In the genomic region with DNA sequence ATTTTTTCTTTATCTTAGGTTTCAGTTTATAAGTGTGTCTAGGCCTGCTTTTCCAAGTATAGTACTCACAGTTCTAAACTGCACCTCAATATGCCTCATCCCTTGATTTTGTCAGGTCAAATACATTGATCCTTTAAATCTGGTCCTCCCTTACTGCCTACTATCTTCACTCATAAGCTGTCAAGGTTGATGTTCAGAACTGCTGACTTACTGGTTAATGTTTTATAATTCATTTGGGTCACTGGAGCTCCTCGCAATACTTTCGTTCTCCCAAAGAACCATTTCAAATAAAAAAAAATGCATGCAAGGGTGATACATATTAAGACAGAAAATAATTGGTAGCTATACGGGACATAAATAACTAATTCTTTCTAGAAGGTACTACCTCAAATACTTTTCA, we compare ENCODE assay signal across 25 cellular contexts. TPM values are rescaled to one million over a fixed set of nuclear protein-coding genes. Genes with fewer than 3 reads are reported as not detected.
DNase-seq lines count a peak whose midpoint lies in the region; ATAC-seq, FAIRE-seq and TF ChIP-seq lines count a peak whose summit lies in the region.
"Had no signal": no experiment of that assay in that cellular context is flagged by ENCODE, and none has a peak within 500 bp of the region (broad histone marks: within the 10 kb centered on the region; RNA-seq: fewer than 3 reads in every experiment).

No MANE protein-coding gene starts in this region.

- H4K12ac ChIP-seq in trophoblast cell (ENCODE audit: low read depth, low read length), result no peak overlapping the region

- H3K23ac ChIP-seq in trophoblast cell (ENCODE audit: low read length), result no peak overlapping the region

- TF ChIP-seq RAD21 in K562 (CRISPR knock-in tag; conservative IDR thresholded peaks at IDR 0.05 in 1 of 2, IDR thresholded peaks at IDR 0.05 in 1 of 2), result no peak

- no peak overlapping the region for H2BK5ac ChIP-seq in trophoblast cell (ENCODE audit: low read depth, low read length, poor library complexity)

- H2AFZ ChIP-seq in GM23338 (no peak overlapping the region), K562 (ENCODE audit: low read depth, low read length) (no peak overlapping the region), trophoblast cell (ENCODE audit: insufficient read depth, low read length, poor library complexity) (no peak overlapping the region)
- H2AFZ ChIP-seq: GM23248 had no signal

- H3K4me3 Mint-ChIP-seq in GM23338, result no peak overlapping the region
- H3K4me3 Mint-ChIP-seq: CD14-positive monocyte; CD4-positive, alpha-beta T cell; CD8-positive, alpha-beta memory T cell; H9 had no signal

- peak; percentile 15 for FAIRE-seq in K562 (lab: Jason Lieb, UNC)
- FAIRE-seq: A549, D721Med, GM12878, GM19239 had no signal

- H4K91ac ChIP-seq in trophoblast cell (ENCODE audit: low read depth, low read length), result no peak overlapping the region

- no peak overlapping the region for H2BK12ac ChIP-seq in trophoblast cell (ENCODE audit: low read length)

- H3K79me2 ChIP-seq in GM23338 (replicated peaks; ENCODE audit: insufficient read depth) (no peaks in the 10 kb centered on the region), K562 (ENCODE audit: control insufficient read depth, insufficient read depth, low read length) (no peaks in the 10 kb centered on the region), trophoblast cell (ENCODE audit: control insufficient read depth, insufficient read depth, low read length, poor library complexity) (no peaks in the 10 kb centered on the region)

- WGBS in K562 (ENCODE audit: insufficient coverage, low coverage, missing lambda C conversion rate), result 60% methylated on average over 3 of the region's 3 CpGs
- WGBS in trophoblast cell (ENCODE audit: extremely low coverage, insufficient coverage, insufficient read length), result no CpG with 5 or more reads among the region's 3 CpGs

- H3F3A ChIP-seq in GM23338 (replicated peaks; ENCODE audit: low read depth), result no peaks in the 10 kb centered on the region

- CTCF ChIA-PET in K562 (lab: Yijun Ruan, JAX; ENCODE audit: low intra/inter-chr PET ratio), result no interaction called here

- H3K9me1 ChIP-seq in K562 (ENCODE audit: control insufficient read depth, insufficient read depth, low read length), result no peaks in the 10 kb centered on the region

- H3K9ac ChIP-seq in K562 (ENCODE audit: insufficient read depth in 1 of 2, low read depth in 2 of 2, low read length in 2 of 2) (no peak overlapping the region), trophoblast cell (ENCODE audit: low read length) (no peak overlapping the region)
- H3K9ac ChIP-seq: BLaER1 treated with 17β-estradiol and CSF1 and Interleukin-3, amounts not matched to agents 10 nM and 100 nM; GM23248 had no signal

- TF ChIP-seq CTCF in GM23338 (conservative IDR thresholded peaks at IDR 0.05; ENCODE audit: low read depth in 2 of 2) (no peak), K562 (IDR thresholded peaks at IDR 0.05 in 2 of 3, conservative IDR thresholded peaks at IDR 0.05 in 1 of 3; ENCODE audit: insufficient read depth in 2 of 3, low read depth in 1 of 3, low read length in 3 of 3) (no peak)

- TF ChIP-seq EP300 in K562 (IDR thresholded peaks at IDR 0.05; ENCODE audit: low read length), result no peak

- H3K4me1 ChIP-seq in GM23338 (ENCODE audit: insufficient read depth) (no peaks in the 10 kb centered on the region), K562 (replicated peaks in 1 of 2; ENCODE audit: control insufficient read depth in 2 of 2, insufficient read depth in 2 of 2, low read length in 2 of 2) (no peaks in the 10 kb centered on the region), trophoblast cell (ENCODE audit: control insufficient read depth in 1 of 2, insufficient read depth in 2 of 2, low read length in 2 of 2) (no peaks in the 10 kb centered on the region)
- H3K4me1 ChIP-seq: A549; BE2C; BLaER1 treated with 17β-estradiol and CSF1 and Interleukin-3, amounts not matched to agents 10 nM and 100 nM had no signal

- H3K4me3 ChIP-seq in GM23338 (no peak overlapping the region), K562 (no peak overlapping the region), trophoblast cell (ENCODE audit: low read depth, low read length) (no peak overlapping the region)
- H3K4me3 ChIP-seq: A549; BLaER1 treated with 17β-estradiol and CSF1 and Interleukin-3, amounts not matched to agents 10 nM and 100 nM; GM12878; GM23248 had no signal

- no peaks in the 10 kb centered on the region for H3K36me3 Mint-ChIP-seq in GM23338 (ENCODE audit: low read depth)

- no peaks in the 10 kb centered on the region for H4K20me1 ChIP-seq in GM23338 (replicated peaks; ENCODE audit: insufficient read depth)
- no peaks in the 10 kb centered on the region for H4K20me1 ChIP-seq in K562 (replicated peaks; ENCODE audit: control insufficient read depth, insufficient read depth, low read length)
- H4K20me1 ChIP-seq: BLaER1 treated with 17β-estradiol and CSF1 and Interleukin-3, amounts not matched to agents 10 nM and 100 nM had no signal

- no peak for TF ChIP-seq POLR2A in K562 (conservative IDR thresholded peaks at IDR 0.05)

- H3K4ac ChIP-seq in trophoblast cell (ENCODE audit: low read depth, low read length), result no peak overlapping the region

- H3K79me1 ChIP-seq in trophoblast cell (ENCODE audit: low read length), result no peaks in the 10 kb centered on the region

- H3K27me3 Mint-ChIP-seq in GM23338 (ENCODE audit: insufficient read depth, low read depth, poor library complexity), result peaks cover 5% of the 10 kb centered on the region
- H3K27me3 Mint-ChIP-seq: CD4-positive, alpha-beta T cell; CD8-positive, alpha-beta memory T cell had no signal

- H3K9me3 Mint-ChIP-seq in GM23338, result no peaks in the 10 kb centered on the region
- H3K9me3 Mint-ChIP-seq: CD4-positive, alpha-beta T cell; H9 had no signal

- no peak overlapping the region for H2AK5ac ChIP-seq in trophoblast cell (ENCODE audit: low read length)

- H3K9me3 ChIP-seq in K562 (replicated peaks; ENCODE audit: control insufficient read depth, insufficient read depth, low read depth, low read length), result no peaks in the 10 kb centered on the region
- no peaks in the 10 kb centered on the region for H3K9me3 ChIP-seq in trophoblast cell (ENCODE audit: insufficient read depth, low read depth, low read length)
- H3K9me3 ChIP-seq: A549, BE2C had no signal

- no TSS peak for BruUV-seq in K562 (replicated peaks; lab: Mats Ljungman, UMichigan)

- H3K14ac ChIP-seq in trophoblast cell (ENCODE audit: low read length), result no peak overlapping the region

- no peaks in the 10 kb centered on the region for H3K4me1 Mint-ChIP-seq in GM23338
- H3K4me1 Mint-ChIP-seq: CD14-positive monocyte; CD8-positive, alpha-beta memory T cell; H9 had no signal

- in situ Hi-C loops in K562 (cut with MboI), result no loop called here

- no peak overlapping the region for H4K8ac ChIP-seq in trophoblast cell (ENCODE audit: low read depth, low read length)

- intact Hi-C loops in K562 (cut with micrococcal nuclease), result no loop called here

- no peak overlapping the region for H3K18ac ChIP-seq in trophoblast cell (ENCODE audit: low read length)

- POLR2A ChIA-PET in K562 (lab: Yijun Ruan, JAX), result no interaction called here

- peak overlapping the region; percentile 31; the same call in 1 of the 2 replicates for H3K27ac Mint-ChIP-seq in GM23338
- H3K27ac Mint-ChIP-seq: CD14-positive monocyte; CD4-positive, alpha-beta T cell; CD8-positive, alpha-beta memory T cell; H9 had no signal

- ATAC-seq in GM23338 (no peak), K562 (no peak), left lobe of liver (peak; percentile 98)
- ATAC-seq: A549, GM12878, HCT116 had no signal

- H2BK120ac ChIP-seq in trophoblast cell (ENCODE audit: insufficient read depth, low read length, poor library complexity), result no peak overlapping the region

- no peaks in the 10 kb centered on the region for H3K27me3 ChIP-seq in GM23338 (ENCODE audit: insufficient read depth)
- H3K27me3 ChIP-seq in K562 (ENCODE audit: control insufficient read depth in 2 of 2, insufficient read depth in 2 of 2, low read length in 2 of 2), result no peaks in the 10 kb centered on the region
- no peaks in the 10 kb centered on the region for H3K27me3 ChIP-seq in trophoblast cell (ENCODE audit: insufficient read depth, low read length)
- H3K27me3 ChIP-seq: BE2C; BLaER1 treated with 17β-estradiol and CSF1 and Interleukin-3, amounts not matched to agents 10 nM and 100 nM had no signal

- H3K27ac ChIP-seq in GM23338 (ENCODE audit: low read depth) (no peak overlapping the region), K562 (ENCODE audit: extremely low read depth, low read depth, low read length) (no peak overlapping the region), trophoblast cell (ENCODE audit: low read depth, low read length) (no peak overlapping the region)
- H3K27ac ChIP-seq: A549; BLaER1 treated with 17β-estradiol and CSF1 and Interleukin-3, amounts not matched to agents 10 nM and 100 nM; GM23248 had no signal

- no peak overlapping the region for H3K4me2 ChIP-seq in GM23338
- H3K4me2 ChIP-seq in K562 (ENCODE audit: insufficient read depth, low read length), result no peak overlapping the region
- no peak overlapping the region for H3K4me2 ChIP-seq in trophoblast cell (ENCODE audit: low read length)
- H3K4me2 ChIP-seq: A549; BLaER1 treated with 17β-estradiol and CSF1 and Interleukin-3, amounts not matched to agents 10 nM and 100 nM had no signal

- H3K9me2 ChIP-seq in GM23338 (ENCODE audit: insufficient read depth), result no peaks in the 10 kb centered on the region

- H3K36me3 ChIP-seq in GM23338 (ENCODE audit: insufficient read depth) (no peaks in the 10 kb centered on the region), K562 (ENCODE audit: control insufficient read depth, insufficient read depth, low read length) (no peaks in the 10 kb centered on the region), trophoblast cell (ENCODE audit: control insufficient read depth in 1 of 2, insufficient read depth in 2 of 2, low read length in 2 of 2) (no peaks in the 10 kb centered on the region)
- H3K36me3 ChIP-seq: BE2C; BLaER1 treated with 17β-estradiol and CSF1 and Interleukin-3, amounts not matched to agents 10 nM and 100 nM had no signal

- DNase-seq in GM23338 (ENCODE audit: low spot score) (no peak), K562 (ENCODE audit: extremely low read depth in 1 of 4, low spot score in 3 of 4) (no peak), left lobe of liver (ENCODE audit: low spot score) (no peak), trophoblast cell (no peak), activated T-cell treated with anti-CD3 and anti-CD28 coated beads for 4 hours (no peak), ureter (ENCODE audit: low spot score) (no peak)
- DNase-seq: 8988T; ACHN; AML-193; BE2C; CD4-positive, alpha-beta T cell; CD8-positive, alpha-beta memory T cell; DMS 273 treated with DMSO at 0.1 percent for 48 hours; DMS79; EL; GDM1; GM23248; H9 had no signal

RNA-seq across cellular contexts. Expression of gene MARCHF7, which starts 41.3 kb away (rescaled TPM):
- 142 and 170 TPM in 2 replicates for total RNA-seq in GM23338 (2014; rRNA removed; shearing (Covaris generic))
- polyA plus RNA-seq in GM23338 (2016; fragmentation: Nextera tagmentation; extraction: Ambion mirVana), result 74.2 and 101 TPM in 2 replicates
- 54.6 and 159 TPM in 2 replicates for total RNA-seq in K562 (2011; cell fraction: chromatin; rRNA removed; ENCODE audit: low replicate concordance)
- 18.2 and 23.3 TPM in 2 replicates for total RNA-seq in K562 (2011; cell fraction: nucleolus; rRNA removed)
- 32.9 and 50.8 TPM in 2 replicates for total RNA-seq in K562 (2011; cell fraction: nucleoplasm; rRNA removed)
- 53.3 and 58.8 TPM in 2 replicates for total RNA-seq in K562 (2014; rRNA removed)
- total RNA-seq in K562 (2014; rRNA removed; fragmentation: Illumina TruSeq; extraction: Trizol), result 117 and 143 TPM in 2 replicates
- total RNA-seq in K562 (2015; rRNA removed; fragmentation: Illumina TruSeq; extraction: Trizol), result 118 and 130 TPM in 2 replicates
- total RNA-seq in K562 (2021), result 80.5 and 84.9 TPM in 2 replicates
- 59.4 and 65.1 TPM in 2 replicates for polyA plus RNA-seq in K562 (2011; rRNA removed)
- 8.2 and 21.8 TPM in 2 replicates for polyA plus RNA-seq in K562 (2011; cell fraction: cytosol; rRNA removed)
- polyA plus RNA-seq in K562 (2011; cell fraction: nucleus; rRNA removed), result 40.9 and 56.7 TPM in 2 replicates
- 59.4 and 78.8 TPM in 2 replicates for polyA plus RNA-seq in K562 (2012)
- polyA plus RNA-seq in K562 (2014; fragmentation: Illumina TruSeq; extraction: Trizol), result 103 and 137 TPM in 2 replicates
- 100 to 1,000 TPM in 1 of 2 experiments, 10 to 100 TPM in 1; 86.7 to 106 TPM for polyA plus RNA-seq in K562 (2014; fragmentation: Nextera tagmentation; extraction: Ambion mirVana)
- 50.7 and 58.2 TPM in 2 replicates for polyA plus RNA-seq in K562 (2014; rRNA removed)
- polyA minus RNA-seq in K562 (2011; rRNA and poly(A)+ RNA removed), result 67.6 and 108 TPM in 2 replicates
- 46.2 and 52.4 TPM in 2 replicates for polyA minus RNA-seq in K562 (2011; cell fraction: cytosol; rRNA and poly(A)+ RNA removed)
- 32.7 and 58.6 TPM in 2 replicates for polyA minus RNA-seq in K562 (2011; cell fraction: nucleus; rRNA and poly(A)+ RNA removed)
- total RNA-seq in left lobe of liver, result 25.3 TPM
- 97.9 and 101 TPM in 2 replicates for polyA plus RNA-seq in trophoblast cell (2013)
- total RNA-seq in ureter, result 108 TPM

RNA-seq across cellular contexts. Expression of gene BAZ2B, which starts 54.7 kb away (rescaled TPM):
- 51.7 and 52.2 TPM in 2 replicates for total RNA-seq in GM23338 (2014; rRNA removed; shearing (Covaris generic))
- 36.6 and 62.9 TPM in 2 replicates for polyA plus RNA-seq in GM23338 (2016; fragmentation: Nextera tagmentation; extraction: Ambion mirVana)
- 47.7 and 122 TPM in 2 replicates for total RNA-seq in K562 (2011; cell fraction: chromatin; rRNA removed; ENCODE audit: low replicate concordance)
- 18.2 and 25.5 TPM in 2 replicates for total RNA-seq in K562 (2011; cell fraction: nucleolus; rRNA removed)
- total RNA-seq in K562 (2011; cell fraction: nucleoplasm; rRNA removed), result 38.1 and 47.5 TPM in 2 replicates
- 15.1 and 16.2 TPM in 2 replicates for total RNA-seq in K562 (2014; rRNA removed)
- total RNA-seq in K562 (2014; rRNA removed; fragmentation: Illumina TruSeq; extraction: Trizol), result 30.7 and 33.1 TPM in 2 replicates
- total RNA-seq in K562 (2015; rRNA removed; fragmentation: Illumina TruSeq; extraction: Trizol), result 38.6 and 39.4 TPM in 2 replicates
- 18.7 and 19.7 TPM in 2 replicates for total RNA-seq in K562 (2021)
- 19.8 and 20.9 TPM in 2 replicates for polyA plus RNA-seq in K562 (2011; rRNA removed)
- polyA plus RNA-seq in K562 (2011; cell fraction: cytosol; rRNA removed), result 7.0 and 11.9 TPM in 2 replicates
- polyA plus RNA-seq in K562 (2011; cell fraction: nucleus; rRNA removed), result 39.3 and 42.1 TPM in 2 replicates
- polyA plus RNA-seq in K562 (2012), result 11.6 and 14.6 TPM in 2 replicates
- 16.9 and 20.0 TPM in 2 replicates for polyA plus RNA-seq in K562 (2014; fragmentation: Illumina TruSeq; extraction: Trizol)
- polyA plus RNA-seq in K562 (2014; fragmentation: Nextera tagmentation; extraction: Ambion mirVana), result 1 to 10 TPM; 7.5 to 8.1 TPM
- 14.2 and 21.4 TPM in 2 replicates for polyA plus RNA-seq in K562 (2014; rRNA removed)
- polyA minus RNA-seq in K562 (2011; rRNA and poly(A)+ RNA removed), result 56.8 and 85.7 TPM in 2 replicates
- 13.4 and 18.4 TPM in 2 replicates for polyA minus RNA-seq in K562 (2011; cell fraction: cytosol; rRNA and poly(A)+ RNA removed)
- 45.0 and 103 TPM in 2 replicates for polyA minus RNA-seq in K562 (2011; cell fraction: nucleus; rRNA and poly(A)+ RNA removed)
- 20.0 TPM for total RNA-seq in left lobe of liver
- polyA plus RNA-seq in trophoblast cell (2013), result 29.8 and 32.0 TPM in 2 replicates
- 135 TPM for total RNA-seq in ureter
